In genomic region chr2:171523969-171524401, GRCh38 we compare ENCODE assay signal across 8 cellular contexts. TPM values are rescaled to one million over a fixed set of nuclear protein-coding genes. Genes with fewer than 3 reads are reported as not detected.
DNase-seq lines count a peak whose midpoint lies in the region; ATAC-seq and TF ChIP-seq lines count a peak whose summit lies in the region.

No MANE protein-coding gene starts in this region.

- H3K9me3 Mint-ChIP-seq in activated naive CD8-positive, alpha-beta T cell treated with anti-CD3 and anti-CD28 coated beads, Interleukin-2, amount 50 U/mL, for 24 hours = no peaks in the 10 kb centered on the region
- H3K9me3 Mint-ChIP-seq in stimulated activated naive CD8-positive, alpha-beta T cell treated with anti-CD3 and anti-CD28 coated beads, Interleukin-15, amount 100 ng/mL, for 72 hours = no peaks in the 10 kb centered on the region

- H2AFZ ChIP-seq in SK-N-SH (ENCODE audit: low read depth) = peak overlapping the region; percentile 90

- DNase-seq in SK-N-SH (no peak), iPS-NIHi7 (ENCODE audit: extremely low spot score) (peak; percentile 19), NCI-H2081 (lab: John Stamatoyannopoulos, UW) (no peak), NCI-H2171 (lab: John Stamatoyannopoulos, UW) (no peak)
- no peak for DNase-seq in activated naive CD8-positive, alpha-beta T cell treated with anti-CD3 and anti-CD28 coated beads, Interleukin-2, amount 50 U/mL, for 24 hours
- no peak for DNase-seq in stimulated activated naive CD8-positive, alpha-beta T cell treated with anti-CD3 and anti-CD28 coated beads, Interleukin-15, amount 100 ng/mL, for 72 hours

- H3K4me1 Mint-ChIP-seq in activated naive CD8-positive, alpha-beta T cell treated with anti-CD3 and anti-CD28 coated beads, Interleukin-2, amount 50 U/mL, for 24 hours = peaks cover 11% of the 10 kb centered on the region
- peaks cover 19% of the 10 kb centered on the region for H3K4me1 Mint-ChIP-seq in stimulated activated naive CD8-positive, alpha-beta T cell treated with anti-CD3 and anti-CD28 coated beads, Interleukin-15, amount 100 ng/mL, for 72 hours

- H3K4me1 ChIP-seq in SK-N-SH (ENCODE audit: control insufficient read depth in 1 of 2, insufficient read depth in 2 of 2, low read depth in 1 of 2, low read length in 1 of 2) = peaks cover 0 to 15% of the 10 kb centered on the region in 2 experiments; a peak in 2 of 4 replicates

- TF ChIP-seq CTCF in SK-N-SH (IDR thresholded peaks at IDR 0.05) = no peak

- no peaks in the 10 kb centered on the region for H3K36me3 Mint-ChIP-seq in activated naive CD8-positive, alpha-beta T cell treated with anti-CD3 and anti-CD28 coated beads, Interleukin-2, amount 50 U/mL, for 24 hours (ENCODE audit: low read depth)

- no peaks in the 10 kb centered on the region for H3K36me3 ChIP-seq in SK-N-SH (replicated peaks in 1 of 2; ENCODE audit: control insufficient read depth in 1 of 2, insufficient read depth in 2 of 2, low read length in 1 of 2)

- ATAC-seq in SK-N-SH treated with all-trans-retinoic acid at 6 μM for 48 hours = no peak
- no peak for ATAC-seq in activated naive CD8-positive, alpha-beta T cell treated with anti-CD3 and anti-CD28 coated beads, Interleukin-2, amount 50 U/mL, for 24 hours
- no peak for ATAC-seq in stimulated activated naive CD8-positive, alpha-beta T cell treated with anti-CD3 and anti-CD28 coated beads, Interleukin-15, amount 100 ng/mL, for 72 hours
- ATAC-seq in GM19463 (IDR thresholded peaks at IDR 0.05; ENCODE audit: unreplicated experiment) = no peak

- H3K79me2 ChIP-seq in SK-N-SH (ENCODE audit: insufficient read depth) = peaks cover 60% of the 10 kb centered on the region

- peak overlapping the region; percentile 81 to 93 for H3K4me3 ChIP-seq in SK-N-SH (ENCODE audit: low read depth in 2 of 2, low read length in 1 of 2)

- POLR2A ChIA-PET in SK-N-SH (lab: Yijun Ruan, JAX) = no interaction called here

- WGBS in SK-N-SH (ENCODE audit: low lambda C conversion rate) = 59% methylated on average over 7 of the region's 7 CpGs

- H3F3A ChIP-seq in SK-N-SH (replicated peaks; ENCODE audit: insufficient read depth) = peaks cover 6% of the 10 kb centered on the region

- no peaks in the 10 kb centered on the region for H3K9me3 ChIP-seq in SK-N-SH

- no peak overlapping the region for H3K27ac Mint-ChIP-seq in activated naive CD8-positive, alpha-beta T cell treated with anti-CD3 and anti-CD28 coated beads, Interleukin-2, amount 50 U/mL, for 24 hours
- H3K27ac Mint-ChIP-seq in stimulated activated naive CD8-positive, alpha-beta T cell treated with anti-CD3 and anti-CD28 coated beads, Interleukin-15, amount 100 ng/mL, for 72 hours = no peak overlapping the region

- H3K4me3 Mint-ChIP-seq in activated naive CD8-positive, alpha-beta T cell treated with anti-CD3 and anti-CD28 coated beads, Interleukin-2, amount 50 U/mL, for 24 hours = peak overlapping the region; percentile 81
- peak overlapping the region; percentile 88 to 91 for H3K4me3 Mint-ChIP-seq in stimulated activated naive CD8-positive, alpha-beta T cell treated with anti-CD3 and anti-CD28 coated beads, Interleukin-15, amount 100 ng/mL, for 72 hours

- H4K20me1 ChIP-seq in SK-N-SH (ENCODE audit: insufficient read depth) = no peaks in the 10 kb centered on the region

- H3K27me3 ChIP-seq in SK-N-SH (ENCODE audit: insufficient read depth) = no peaks in the 10 kb centered on the region

- peak overlapping the region; percentile 86 for H3K9ac ChIP-seq in SK-N-SH

- no peaks in the 10 kb centered on the region for H3K9me2 ChIP-seq in SK-N-SH

- peak overlapping the region; percentile 98 for H3K4me2 ChIP-seq in SK-N-SH

- TF ChIP-seq RAD21 in SK-N-SH (IDR thresholded peaks at IDR 0.05; ENCODE audit: low read length) = no peak

- peak overlapping the region; percentile 72 to 75; a peak in 2 of 4 replicates for H3K27ac ChIP-seq in SK-N-SH (ENCODE audit: low read depth in 2 of 2, low read length in 1 of 2)

- CTCF ChIA-PET in SK-N-SH (lab: Yijun Ruan, JAX) = interaction anchor here (0.9 to 1.2 kb wide), 3 partner anchors 17 to 90 kb away, joined by 3 read pairs; partner anchors contain the start of genes DCAF17 and METTL8

- no peak for TF ChIP-seq EP300 in SK-N-SH (IDR thresholded peaks at IDR 0.05; ENCODE audit: borderline replicate concordance in 1 of 2, low read depth in 1 of 2, low read length in 1 of 2)

- H3K27me3 Mint-ChIP-seq in activated naive CD8-positive, alpha-beta T cell treated with anti-CD3 and anti-CD28 coated beads, Interleukin-2, amount 50 U/mL, for 24 hours = peaks cover 52% of the 10 kb centered on the region
- peaks cover 74% of the 10 kb centered on the region for H3K27me3 Mint-ChIP-seq in stimulated activated naive CD8-positive, alpha-beta T cell treated with anti-CD3 and anti-CD28 coated beads, Interleukin-15, amount 100 ng/mL, for 72 hours

TF ChIP-seq in SK-N-SH, 30 proteins besides CTCF, POLR2A, EP300 and RAD21:
- no peak for TF ChIP-seq ELF1 (IDR thresholded peaks at IDR 0.05)
- TF ChIP-seq, protein P1, sequence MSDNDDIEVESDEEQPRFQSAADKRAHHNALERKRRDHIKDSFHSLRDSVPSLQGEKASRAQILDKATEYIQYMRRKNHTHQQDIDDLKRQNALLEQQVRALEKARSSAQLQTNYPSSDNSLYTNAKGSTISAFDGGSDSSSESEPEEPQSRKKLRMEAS (IDR thresholded peaks at IDR 0.05; ENCODE audit: low read depth) = no peak
- TF ChIP-seq EZH2phosphoT487 (IDR thresholded peaks at IDR 0.05; ENCODE audit: borderline replicate concordance, low read depth) = no peak
- no peak for TF ChIP-seq SMC3 (IDR thresholded peaks at IDR 0.05; ENCODE audit: low read depth, low read length)
- TF ChIP-seq TCF12 (IDR thresholded peaks at IDR 0.05) = no peak
- TF ChIP-seq, protein P2, sequence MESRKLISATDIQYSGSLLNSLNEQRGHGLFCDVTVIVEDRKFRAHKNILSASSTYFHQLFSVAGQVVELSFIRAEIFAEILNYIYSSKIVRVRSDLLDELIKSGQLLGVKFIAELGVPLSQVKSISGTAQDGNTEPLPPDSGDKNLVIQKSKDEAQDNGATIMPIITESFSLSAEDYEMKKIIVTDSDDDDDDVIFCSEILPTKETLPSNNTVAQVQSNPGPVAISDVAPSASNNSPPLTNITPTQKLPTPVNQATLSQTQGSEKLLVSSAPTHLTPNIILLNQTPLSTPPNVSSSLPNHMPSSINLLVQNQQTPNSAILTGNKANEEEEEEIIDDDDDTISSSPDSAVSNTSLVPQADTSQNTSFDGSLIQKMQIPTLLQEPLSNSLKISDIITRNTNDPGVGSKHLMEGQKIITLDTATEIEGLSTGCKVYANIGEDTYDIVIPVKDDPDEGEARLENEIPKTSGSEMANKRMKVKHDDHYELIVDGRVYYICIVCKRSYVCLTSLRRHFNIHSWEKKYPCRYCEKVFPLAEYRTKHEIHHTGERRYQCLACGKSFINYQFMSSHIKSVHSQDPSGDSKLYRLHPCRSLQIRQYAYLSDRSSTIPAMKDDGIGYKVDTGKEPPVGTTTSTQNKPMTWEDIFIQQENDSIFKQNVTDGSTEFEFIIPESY (IDR thresholded peaks at IDR 0.05; ENCODE audit: borderline replicate concordance, low read depth) = no peak
TF ChIP-seq in SK-N-SH: peak in this region for 0.

TF ChIP-seq in SK-N-SH treated with all-trans-retinoic acid at 6 μM for 48 hours, 23 proteins besides CTCF, POLR2A, EP300 and RAD21 (continues in another document):
- TF ChIP-seq ARNTL (CRISPR knock-in tag; IDR thresholded peaks at IDR 0.05; ENCODE audit: borderline replicate concordance, low read depth) = no peak
- TF ChIP-seq TOX (CRISPR knock-in tag; IDR thresholded peaks at IDR 0.05; ENCODE audit: borderline replicate concordance) = no peak
- TF ChIP-seq ZFP3 (CRISPR knock-in tag; IDR thresholded peaks at IDR 0.05) = no peak
- no peak for TF ChIP-seq GLIS3 (CRISPR knock-in tag; IDR thresholded peaks at IDR 0.05)
- TF ChIP-seq ZNF70 (CRISPR knock-in tag; IDR thresholded peaks at IDR 0.05) = no peak
- no peak for TF ChIP-seq RARB (CRISPR knock-in tag; IDR thresholded peaks at IDR 0.05)
- no peak for TF ChIP-seq CSRNP3 (CRISPR knock-in tag; IDR thresholded peaks at IDR 0.05)
- no peak for TF ChIP-seq ISL1 (CRISPR knock-in tag; IDR thresholded peaks at IDR 0.05)
- TF ChIP-seq, protein P3, sequence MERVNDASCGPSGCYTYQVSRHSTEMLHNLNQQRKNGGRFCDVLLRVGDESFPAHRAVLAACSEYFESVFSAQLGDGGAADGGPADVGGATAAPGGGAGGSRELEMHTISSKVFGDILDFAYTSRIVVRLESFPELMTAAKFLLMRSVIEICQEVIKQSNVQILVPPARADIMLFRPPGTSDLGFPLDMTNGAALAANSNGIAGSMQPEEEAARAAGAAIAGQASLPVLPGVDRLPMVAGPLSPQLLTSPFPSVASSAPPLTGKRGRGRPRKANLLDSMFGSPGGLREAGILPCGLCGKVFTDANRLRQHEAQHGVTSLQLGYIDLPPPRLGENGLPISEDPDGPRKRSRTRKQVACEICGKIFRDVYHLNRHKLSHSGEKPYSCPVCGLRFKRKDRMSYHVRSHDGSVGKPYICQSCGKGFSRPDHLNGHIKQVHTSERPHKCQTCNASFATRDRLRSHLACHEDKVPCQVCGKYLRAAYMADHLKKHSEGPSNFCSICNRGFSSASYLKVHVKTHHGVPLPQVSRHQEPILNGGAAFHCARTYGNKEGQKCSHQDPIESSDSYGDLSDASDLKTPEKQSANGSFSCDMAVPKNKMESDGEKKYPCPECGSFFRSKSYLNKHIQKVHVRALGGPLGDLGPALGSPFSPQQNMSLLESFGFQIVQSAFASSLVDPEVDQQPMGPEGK (CRISPR knock-in tag; IDR thresholded peaks at IDR 0.05; ENCODE audit: borderline replicate concordance) = no peak
- TF ChIP-seq PPARA (CRISPR knock-in tag; IDR thresholded peaks at IDR 0.05; ENCODE audit: borderline replicate concordance) = no peak
- TF ChIP-seq TCF4 (CRISPR knock-in tag; IDR thresholded peaks at IDR 0.05; ENCODE audit: borderline replicate concordance) = no peak
- TF ChIP-seq BACH2 (CRISPR knock-in tag; IDR thresholded peaks at IDR 0.05; ENCODE audit: borderline replicate concordance) = no peak
- TF ChIP-seq OSR1 (CRISPR knock-in tag; IDR thresholded peaks at IDR 0.05) = no peak

RNA-seq across cellular contexts. Expression of gene CYBRD1, which starts 1.7 kb away (rescaled TPM):
- polyA plus RNA-seq in SK-N-SH (2012; rRNA removed) = 21.1 and 34.8 TPM in 2 replicates
- polyA plus RNA-seq in SK-N-SH (2012; cell fraction: cytosol; rRNA removed) = 34.5 and 35.0 TPM in 2 replicates
- 12.9 and 19.4 TPM in 2 replicates for polyA plus RNA-seq in SK-N-SH (2012; cell fraction: nucleus; rRNA removed)
